17 cellular contexts compared by ENCODE assay signal in the genomic region with DNA sequence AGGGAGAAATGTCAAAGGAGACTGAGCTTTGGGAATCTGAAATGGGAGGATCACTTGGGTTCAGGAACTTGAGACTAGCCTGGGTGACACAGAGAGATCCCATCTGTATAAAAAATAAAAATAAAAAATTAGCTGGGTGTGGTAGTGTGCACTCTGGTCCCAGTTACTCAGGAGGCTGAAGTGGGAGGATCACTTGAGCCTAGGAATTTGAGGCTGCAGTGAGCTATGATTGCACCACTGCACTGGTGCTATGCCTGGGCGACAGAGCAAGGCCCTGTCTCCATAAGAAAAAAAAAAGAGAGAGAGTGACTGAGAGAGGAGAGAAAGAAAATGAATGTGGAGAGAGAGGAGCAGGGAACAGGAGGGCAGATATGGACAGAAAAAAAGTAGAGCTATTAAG.
A peak's percentile ranks its signal among the peaks of the same experiment; 100 is the strongest.
DNase-seq lines count a peak whose midpoint lies in the region; ATAC-seq and TF ChIP-seq lines count a peak whose summit lies in the region.
"Had no signal": no experiment of that assay in that cellular context is flagged by ENCODE, and none has a peak within 500 bp of the region (broad histone marks: within the 10 kb centered on the region; RNA-seq: fewer than 3 reads in every experiment).

No MANE protein-coding gene starts in this region.

- BruUV-seq in PC-3 (replicated peaks; lab: Mats Ljungman, UMichigan), result no TSS peak

- H3K4me3 ChIP-seq in PC-3 (ENCODE audit: low read length) (no peak overlapping the region), lower lobe of right lung (no peak overlapping the region), thyroid gland (replicated peaks in 1 of 3) (no peak overlapping the region)
- H3K4me3 ChIP-seq: mucosa of descending colon had no signal

- no peak for DNase-seq in PC-3
- no peak for DNase-seq in chondrocyte (ENCODE audit: low spot score)
- DNase-seq in lower lobe of right lung, result no peak
- no peak for DNase-seq in thyroid gland
- DNase-seq in stimulated activated CD4-positive, alpha-beta T cell treated with anti-CD3 and anti-CD28 coated beads, Interleukin-4, amount 100 ng/mL, for 4 hours, result no peak
- DNase-seq in HPDE6-E6E7 (ENCODE audit: extremely low spot score), result no peak
- DNase-seq in activated gamma-delta T cell treated with Interleukin-2 at 50 U/mL for 16 hours, result no peak
- DNase-seq: activated CD4-positive, alpha-beta T cell treated with anti-CD3 and anti-CD28 coated beads, Interleukin-2, amount 50 U/mL, for 4 hours; activated gamma-delta T cell; KG1; NCI-H1417 treated with DMSO at 0.1 percent for 48 hours; NCI-H526; stimulated activated CD4-positive, alpha-beta T cell treated with anti-CD3 and anti-CD28 coated beads, Interleukin-2, amount 100 ng/mL, for 24 hours had no signal

- 75 to 95% methylated on average over 1 of the region's 1 CpG for WGBS in thyroid gland, 2 donors

- POLR2A ChIA-PET in PC-3 (lab: Charles Lee; ENCODE audit: unreplicated experiment), result interaction anchor here (0.6 to 1.4 kb wide), 2 partner anchors 100 to 565 kb away, joined by 3 read pairs; no protein-coding TSS in a partner anchor

- H3K9ac ChIP-seq in PC-3 (ENCODE audit: low read length), result no peak overlapping the region

- no peaks in the 10 kb centered on the region for H3K79me2 ChIP-seq in PC-3 (ENCODE audit: low read length)

- no peaks in the 10 kb centered on the region for H3K9me3 Mint-ChIP-seq in chondrocyte (ENCODE audit: low read depth)
- H3K9me3 Mint-ChIP-seq: stimulated activated effector memory CD8-positive, alpha-beta T cell treated with anti-CD3 and anti-CD28 coated beads, Interleukin-12 subunit alpha, Interleukin-12 subunit beta, amount 100 ng/mL, for 72 hours; T-helper 1 cell treated with Interleukin-12 subunit alpha and Interleukin-12 subunit beta and Interleukin-4 antibody, amounts not matched to agents 30 μg/mL and 1 μg/mL, for 36 hours had no signal

- no peaks in the 10 kb centered on the region for H3K27me3 ChIP-seq in PC-3 (ENCODE audit: low read length)
- no peaks in the 10 kb centered on the region for H3K27me3 ChIP-seq in lower lobe of right lung (ENCODE audit: low read depth)
- H3K27me3 ChIP-seq in thyroid gland, result no peaks in the 10 kb centered on the region

- H3K9me3 ChIP-seq in PC-3 (ENCODE audit: low read length), result no peaks in the 10 kb centered on the region
- H3K9me3 ChIP-seq in lower lobe of right lung, result no peaks in the 10 kb centered on the region
- no peaks in the 10 kb centered on the region for H3K9me3 ChIP-seq in thyroid gland
- H3K9me3 ChIP-seq: mucosa of descending colon had no signal

- intact Hi-C loops in PC-3 (cut with micrococcal nuclease) (loop anchor here (1.0 kb wide), 1 partner anchor 70 kb away; no protein-coding TSS in a partner anchor), lower lobe of right lung (cut with DNase I) (no loop called here), thyroid gland (cut with DNase I) (no loop called here)

- no peak overlapping the region for H3K4me3 Mint-ChIP-seq in chondrocyte (ENCODE audit: unreplicated experiment)
- H3K4me3 Mint-ChIP-seq: stimulated activated effector memory CD8-positive, alpha-beta T cell treated with anti-CD3 and anti-CD28 coated beads, Interleukin-12 subunit alpha, Interleukin-12 subunit beta, amount 100 ng/mL, for 72 hours; T-helper 1 cell treated with Interleukin-12 subunit alpha and Interleukin-12 subunit beta and Interleukin-4 antibody, amounts not matched to agents 30 μg/mL and 1 μg/mL, for 36 hours had no signal

- peak overlapping the region; percentile 99 for H3K27ac Mint-ChIP-seq in chondrocyte (ENCODE audit: unreplicated experiment)
- H3K27ac Mint-ChIP-seq: stimulated activated effector memory CD8-positive, alpha-beta T cell treated with anti-CD3 and anti-CD28 coated beads, Interleukin-12 subunit alpha, Interleukin-12 subunit beta, amount 100 ng/mL, for 72 hours; T-helper 1 cell treated with Interleukin-12 subunit alpha and Interleukin-12 subunit beta and Interleukin-4 antibody, amounts not matched to agents 30 μg/mL and 1 μg/mL, for 36 hours had no signal

- peak overlapping the region; percentile 32; the same call in 1 of the 2 replicates for H3K4me2 ChIP-seq in PC-3 (ENCODE audit: low read length)

- peak; percentile 1; the same call in 1 of the 2 replicates for ATAC-seq in PC-3
- ATAC-seq in lower lobe of right lung, result peak in 1 of 2 donors; percentile 3
- no peak for ATAC-seq in HG02840 (IDR thresholded peaks at IDR 0.05; ENCODE audit: low FRiP score, unreplicated experiment)

- CTCF ChIA-PET in PC-3 (lab: Charles Lee), result interaction anchor here (0.6 to 1.1 kb wide), 4 partner anchors 17 to 175 kb away, joined by 3 to 7 read pairs (median 4); no protein-coding TSS in a partner anchor

- H3K9me2 ChIP-seq in PC-3 (replicated peaks; ENCODE audit: low read length), result no peaks in the 10 kb centered on the region

- peaks cover 21% of the 10 kb centered on the region for H3K36me3 Mint-ChIP-seq in chondrocyte (ENCODE audit: low read depth)
- H3K36me3 Mint-ChIP-seq: stimulated activated effector memory CD8-positive, alpha-beta T cell treated with anti-CD3 and anti-CD28 coated beads, Interleukin-12 subunit alpha, Interleukin-12 subunit beta, amount 100 ng/mL, for 72 hours had no signal

- H3K27ac ChIP-seq in PC-3 (ENCODE audit: low read length) (peak overlapping the region; percentile 64), lower lobe of right lung (peak overlapping the region; percentile 68), thyroid gland (peak overlapping the region in 2 of 3 donors; percentile 28 to 62)

- H3K4me1 ChIP-seq in PC-3 (ENCODE audit: insufficient read depth, low read length) (peaks cover 55% of the 10 kb centered on the region), lower lobe of right lung (peaks cover 49% of the 10 kb centered on the region), thyroid gland (peaks cover 0 to 19% of the 10 kb centered on the region in 2 donors)

- H3K36me3 ChIP-seq in PC-3 (ENCODE audit: low read depth, low read length) (peaks cover 15% of the 10 kb centered on the region), lower lobe of right lung (peaks cover 16% of the 10 kb centered on the region), thyroid gland (peaks cover 0 to 2% of the 10 kb centered on the region in 2 donors)

- TF ChIP-seq CTCF in PC-3 (conservative IDR thresholded peaks at IDR 0.05; ENCODE audit: low read depth, low read length), result no peak
- no peak for TF ChIP-seq CTCF in chondrocyte (IDR thresholded peaks at IDR 0.05)
- no peak for TF ChIP-seq CTCF in lower lobe of right lung (IDR thresholded peaks at IDR 0.05)
- no peak for TF ChIP-seq CTCF in thyroid gland (IDR thresholded peaks at IDR 0.05)

- H4K20me1 ChIP-seq in PC-3 (ENCODE audit: low read length), result no peaks in the 10 kb centered on the region

- no peak for TF ChIP-seq POLR2A in thyroid gland (IDR thresholded peaks at IDR 0.05)

- H3K4me1 Mint-ChIP-seq in chondrocyte (ENCODE audit: low read depth), result peaks cover 65% of the 10 kb centered on the region

- no peak overlapping the region for H2AFZ ChIP-seq in PC-3 (ENCODE audit: low read length)

- peaks cover 9% of the 10 kb centered on the region for H3F3A ChIP-seq in PC-3 (ENCODE audit: low read length, unreplicated experiment)

- H3K27me3 Mint-ChIP-seq in chondrocyte (ENCODE audit: low read depth), result no peaks in the 10 kb centered on the region
